In genomic region chr1:81225769-81226602, GRCh38 we compare ENCODE assay signal across 17 cellular contexts.
DNase-seq lines count a peak whose midpoint lies in the region; ATAC-seq and TF ChIP-seq lines count a peak whose summit lies in the region.
"Had no signal": no experiment of that assay in that cellular context is flagged by ENCODE, and none has a peak within 500 bp of the region (broad histone marks: within the 10 kb centered on the region; RNA-seq: fewer than 3 reads in every experiment).

No MANE protein-coding gene starts in this region.

- H3K4me3 ChIP-seq in A673 (ENCODE audit: low read depth, low read length, poor library complexity, severe bottlenecking), result no peak overlapping the region
- H3K4me3 ChIP-seq: ascending aorta, coronary artery had no signal

- TF ChIP-seq CTCF in A673 (conservative IDR thresholded peaks at IDR 0.05; ENCODE audit: low read depth, low read length), result no peak

- H3K27ac ChIP-seq in A673 (ENCODE audit: low read depth, low read length, poor library complexity, severe bottlenecking), result no peak overlapping the region
- H3K27ac ChIP-seq: ascending aorta, coronary artery, WERI-Rb-1 had no signal

- no peaks in the 10 kb centered on the region for H3K36me3 ChIP-seq in A673 (ENCODE audit: insufficient read depth, low read length, poor library complexity, severe bottlenecking)
- H3K36me3 ChIP-seq: ascending aorta, WERI-Rb-1 had no signal

- peaks cover 32% of the 10 kb centered on the region for H3K4me1 ChIP-seq in A673 (ENCODE audit: insufficient read depth, low read length, poor library complexity, severe bottlenecking)
- H3K4me1 ChIP-seq: ascending aorta had no signal

- no peaks in the 10 kb centered on the region for H3K27me3 ChIP-seq in A673 (replicated peaks; ENCODE audit: insufficient read depth, low read depth, low read length, poor library complexity)
- H3K27me3 ChIP-seq: ascending aorta had no signal

- no peaks in the 10 kb centered on the region for H3K9me3 ChIP-seq in A673 (ENCODE audit: low read depth, low read length, poor library complexity, severe bottlenecking)
- H3K9me3 ChIP-seq: ascending aorta had no signal

- POLR2A ChIA-PET in A673 (lab: Charles Lee; ENCODE audit: low non-redundant PET), result interaction anchor here (0.5 kb wide), 1 partner anchor 1255 kb away, joined by 5 read pairs; no protein-coding TSS in a partner anchor

- intact Hi-C loops in A673 (cut with micrococcal nuclease; ENCODE audit: unreplicated experiment), result no loop called here

- BruUV-seq in A673 (replicated peaks; lab: Mats Ljungman, UMichigan), result no TSS peak

- CTCF ChIA-PET in A673 (lab: Charles Lee), result no interaction called here

- ATAC-seq in GM18873 (IDR thresholded peaks at IDR 0.05; ENCODE audit: low FRiP score, unreplicated experiment), result peak; percentile 86
- peak; percentile 71 for ATAC-seq in HG02588 (IDR thresholded peaks at IDR 0.05; ENCODE audit: unreplicated experiment)
- peak; percentile 88 for ATAC-seq in HG03442 (IDR thresholded peaks at IDR 0.05; ENCODE audit: unreplicated experiment)
- no peak for ATAC-seq in GM21381 (IDR thresholded peaks at IDR 0.05; ENCODE audit: unreplicated experiment)
- ATAC-seq in HG03571 (IDR thresholded peaks at IDR 0.05; ENCODE audit: unreplicated experiment), result no peak
- ATAC-seq: Panc1 had no signal

- DNase-seq in A673 (ENCODE audit: low spot score) (peak; percentile 71), amniotic stem cell (lab: John Stamatoyannopoulos, UW) (no peak), NCI-H774 (lab: John Stamatoyannopoulos, UW) (no peak)
- DNase-seq: ACHN, activated gamma-delta T cell, NCI-H1436 treated with DMSO at 0.1 percent for 48 hours, NCI-H510A treated with DMSO at 0.1 percent for 48 hours, SW 1271, WERI-Rb-1 had no signal

Comparison
In these comparisons a context has a peak if more than half of its experiments do, and no peak if none do; other contexts are left out.
1. ATAC-seq: peak in GM18873 (single experiment), HG02588 (single experiment) and HG03442 (single experiment); none in GM21381 (single experiment) and HG03571 (single experiment).